16 cellular contexts compared by ENCODE assay signal in genomic region chr9:1722404-1722803, GRCh38.
DNase-seq lines count a peak whose midpoint lies in the region; ATAC-seq, FAIRE-seq and TF ChIP-seq lines count a peak whose summit lies in the region.
"Had no signal": no experiment of that assay in that cellular context is flagged by ENCODE, and none has a peak within 500 bp of the region (broad histone marks: within the 10 kb centered on the region; RNA-seq: fewer than 3 reads in every experiment).

No MANE protein-coding gene starts in this region.

- H2BK5ac ChIP-seq in mesenchymal stem cell (ENCODE audit: low read depth, low read length, poor library complexity, severe bottlenecking), result no peak overlapping the region

- H3K4ac ChIP-seq in mesenchymal stem cell (ENCODE audit: low read depth in 1 of 2, low read length in 2 of 2), result no peak overlapping the region

- H3K9me3 ChIP-seq in mesenchymal stem cell (ENCODE audit: control insufficient read depth, low read length), result no peaks in the 10 kb centered on the region
- H3K9me3 ChIP-seq: right atrium auricular region had no signal

- no peaks in the 10 kb centered on the region for H3K36me3 ChIP-seq in mesenchymal stem cell (ENCODE audit: control insufficient read depth in 1 of 2, insufficient read depth in 2 of 2, low read depth in 1 of 2, low read length in 2 of 2)
- H3K36me3 ChIP-seq: right atrium auricular region had no signal

- H2AFZ ChIP-seq in mesenchymal stem cell (ENCODE audit: low read depth, low read length), result no peak overlapping the region

- H4K8ac ChIP-seq in mesenchymal stem cell (ENCODE audit: low read length), result no peak overlapping the region

- no peak overlapping the region for H3K27ac ChIP-seq in mesenchymal stem cell (ENCODE audit: low read length, poor library complexity, severe bottlenecking)
- H3K27ac ChIP-seq: right atrium auricular region had no signal

- no peak overlapping the region for H3K18ac ChIP-seq in mesenchymal stem cell (ENCODE audit: low read depth in 1 of 2, low read length in 2 of 2)

- peak; percentile 47 for ATAC-seq in esophagus mucosa
- ATAC-seq: Right ventricle myocardium inferior had no signal

- no peak overlapping the region for H3K4me3 ChIP-seq in mesenchymal stem cell (ENCODE audit: insufficient read depth in 1 of 2, low read depth in 1 of 2, low read length in 2 of 2)
- H3K4me3 ChIP-seq: right atrium auricular region had no signal

- H2BK15ac ChIP-seq in mesenchymal stem cell (ENCODE audit: low read depth, poor library complexity, severe bottlenecking), result no peak overlapping the region

- H3K27me3 ChIP-seq in mesenchymal stem cell (ENCODE audit: control insufficient read depth in 1 of 2, insufficient read depth in 1 of 2, low read length in 2 of 2), result no peaks in the 10 kb centered on the region
- H3K27me3 ChIP-seq: right atrium auricular region had no signal

- 67% methylated on average over 1 of the region's 1 CpG for WGBS in mesenchymal stem cell

- H4K91ac ChIP-seq in mesenchymal stem cell (ENCODE audit: low read length), result no peak overlapping the region

- H3K23ac ChIP-seq in mesenchymal stem cell (ENCODE audit: low read length in 2 of 2), result no peak overlapping the region

- FAIRE-seq in GM12891 (lab: Jason Lieb, UNC) (peak; percentile 23), H54 (lab: Jason Lieb, UNC) (peak; percentile 6), GM19239 (lab: Jason Lieb, UNC) (no peak)
- FAIRE-seq: colon, HTR-8/SVneo had no signal

- H3K4me1 ChIP-seq in mesenchymal stem cell (ENCODE audit: control insufficient read depth, insufficient read depth, low read depth, low read length), result no peaks in the 10 kb centered on the region
- H3K4me1 ChIP-seq: right atrium auricular region had no signal

- no peaks in the 10 kb centered on the region for H3K79me1 ChIP-seq in mesenchymal stem cell (replicated peaks; ENCODE audit: low read length, poor library complexity, severe bottlenecking)

- no peak overlapping the region for H2AK5ac ChIP-seq in mesenchymal stem cell (ENCODE audit: low read length, severe bottlenecking)

- H3K14ac ChIP-seq in mesenchymal stem cell (ENCODE audit: low read length in 2 of 2), result no peak overlapping the region

- DNase-seq in GM12891 (ENCODE audit: insufficient read length, low spot score) (no peak), H54 (ENCODE audit: insufficient read length, low spot score) (peak; percentile 2), NCI-H1048 (lab: John Stamatoyannopoulos, UW) (peak; percentile 46), GM19239 (ENCODE audit: insufficient read length, low spot score) (no peak), mesenchymal stem cell (no peak), A172 (ENCODE audit: low spot score) (no peak)
- no peak for DNase-seq in stimulated activated CD4-positive, alpha-beta T cell treated with anti-CD3 and anti-CD28 coated beads, Interleukin-4, amount 100 ng/mL, for 24 hours
- DNase-seq: activated CD8-positive, alpha-beta memory T cell treated with anti-CD3 and anti-CD28 coated beads, Interleukin-2, amount 50 U/mL, for 4 hours; CD4-positive, alpha-beta memory T cell; naive B cell; NCI-H2171 treated with DMSO at 0.1 percent for 48 hours had no signal

- TF ChIP-seq POLR2A in GM12891 (IDR thresholded peaks at IDR 0.05; ENCODE audit: low read depth, low read length) (no peak), H54 (IDR thresholded peaks at IDR 0.05; ENCODE audit: low read depth, low read length) (no peak)

- H3K4me2 ChIP-seq in mesenchymal stem cell (ENCODE audit: low read length, poor library complexity, severe bottlenecking), result no peak overlapping the region

- no peak overlapping the region for H2BK120ac ChIP-seq in mesenchymal stem cell (ENCODE audit: low read depth, low read length)

- no peak overlapping the region for H2BK12ac ChIP-seq in mesenchymal stem cell (ENCODE audit: low read length in 2 of 2)

- H3K9ac ChIP-seq in mesenchymal stem cell (ENCODE audit: low read length), result no peak overlapping the region

TF ChIP-seq in GM12891, 5 proteins besides CTCF, POLR2A, EP300 and RAD21:
- TF ChIP-seq SPI1 (IDR thresholded peaks at IDR 0.05; ENCODE audit: low read depth, low read length) (no peak), POLR2AphosphoS5 (IDR thresholded peaks at IDR 0.05; ENCODE audit: low read depth, low read length) (no peak), PAX5 (IDR thresholded peaks at IDR 0.05; ENCODE audit: insufficient read depth, low read length, severe bottlenecking) (no peak)

Comparison
In these comparisons a context has a peak if more than half of its experiments do, and no peak if none do; other contexts are left out.
1. DNase-seq: peak in H54 (single experiment) and NCI-H1048 (single experiment); none in GM12891 (single experiment), stimulated activated CD4-positive, alpha-beta T cell treated with anti-CD3 and anti-CD28 coated beads, Interleukin-4, amount 100 ng/mL, for 24 hours (single experiment), GM19239 (single experiment), mesenchymal stem cell (single experiment) and A172 (single experiment).